ENCODE assay signal across 10 cellular contexts in the genomic region with DNA sequence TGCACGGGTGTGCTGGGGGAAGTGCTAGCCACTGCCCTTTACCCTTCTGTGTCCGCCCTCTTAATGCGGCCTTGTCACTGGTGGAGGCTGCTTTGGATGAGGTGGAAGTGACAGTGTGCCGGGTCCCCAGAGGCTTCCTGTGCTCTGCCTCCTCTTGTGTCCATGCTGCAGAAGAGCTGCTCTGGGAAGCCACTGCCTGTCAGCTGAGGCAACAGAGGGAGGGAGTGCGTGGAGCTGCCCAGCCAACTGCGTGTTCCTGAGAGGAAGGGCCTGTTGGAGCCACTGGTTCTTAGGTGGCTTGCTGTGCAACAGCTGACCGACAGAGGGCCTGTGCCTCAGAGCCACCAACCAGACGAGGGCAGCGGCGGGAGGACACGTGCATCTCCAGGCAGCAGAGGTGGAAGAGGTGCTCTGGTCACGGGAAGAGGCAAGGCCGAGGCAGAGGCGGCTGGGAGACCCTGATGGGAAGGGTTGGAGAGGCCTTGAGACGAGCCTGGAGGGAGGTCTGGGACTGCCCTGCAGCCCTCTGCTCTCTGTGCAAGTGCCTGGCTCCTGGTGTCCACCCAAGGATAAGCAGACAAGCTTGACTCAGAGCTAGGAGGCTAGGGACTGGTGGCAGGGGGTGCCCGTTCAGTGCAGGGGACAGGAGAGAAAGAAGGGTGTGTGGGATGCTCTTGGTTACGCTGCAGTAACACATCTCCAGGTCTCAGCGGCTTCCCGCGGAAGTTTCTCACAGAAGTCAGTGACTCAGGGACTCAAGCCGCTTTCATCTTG. TPM values are rescaled to one million over a fixed set of nuclear protein-coding genes. Genes with fewer than 3 reads are reported as not detected.
A peak's percentile ranks its signal among the peaks of the same experiment; 100 is the strongest.
DNase-seq lines count a peak whose midpoint lies in the region; ATAC-seq and TF ChIP-seq lines count a peak whose summit lies in the region.
"Had no signal": no experiment of that assay in that cellular context is flagged by ENCODE, and none has a peak within 500 bp of the region (broad histone marks: within the 10 kb centered on the region; RNA-seq: fewer than 3 reads in every experiment).

No MANE protein-coding gene starts in this region.

- H3K27me3 Mint-ChIP-seq in Caco-2 (ENCODE audit: insufficient read depth, unreplicated experiment): no peaks in the 10 kb centered on the region

- H3K4me1 Mint-ChIP-seq in Caco-2 (ENCODE audit: low read depth, unreplicated experiment): peaks cover 16% of the 10 kb centered on the region

- intact Hi-C loops in Caco-2 (cut with micrococcal nuclease; ENCODE audit: unreplicated experiment) (no loop called here), Right ventricle myocardium inferior (cut with DNase I) (loop anchor here (2.0 kb wide), 1 partner anchor 16 kb away; no protein-coding TSS in a partner anchor)

- peak; percentile 35 for ATAC-seq in Right ventricle myocardium inferior

- POLR2A ChIA-PET in Caco-2 (lab: Charles Lee): interaction anchor here (0.5 to 0.7 kb wide), 2 partner anchors 26 to 41 kb away, joined by 3 to 4 read pairs; a partner anchor contains a TSS

- no peak overlapping the region for H3K27ac ChIP-seq in SJCRH30
- H3K27ac ChIP-seq: SK-N-MC had no signal

- H3K27ac Mint-ChIP-seq in Caco-2 (ENCODE audit: unreplicated experiment): peak overlapping the region; percentile 71

- TF ChIP-seq CTCF in Caco-2 (IDR thresholded peaks at IDR 0.05; ENCODE audit: insufficient read depth in 1 of 2, low read depth in 1 of 2, low read length in 1 of 2, severe bottlenecking in 1 of 2, unreplicated experiment in 1 of 2): no peak

- H3K27me3 ChIP-seq in Caco-2 (replicated peaks; ENCODE audit: control insufficient read depth, insufficient read depth, low read length): no peaks in the 10 kb centered on the region
- H3K27me3 ChIP-seq in adipocyte (replicated peaks; ENCODE audit: control insufficient read depth, insufficient read depth, low read length): no peaks in the 10 kb centered on the region
- H3K27me3 ChIP-seq in SJCRH30: no peaks in the 10 kb centered on the region

- BruUV-seq in Caco-2 (replicated peaks; lab: Mats Ljungman, UMichigan): no TSS peak

- peaks cover 22% of the 10 kb centered on the region for H3K36me3 Mint-ChIP-seq in Caco-2 (ENCODE audit: insufficient read depth, unreplicated experiment)

- H3K4me3 ChIP-seq in Caco-2 (ENCODE audit: low read depth, low read length) (no peak overlapping the region), adipocyte (ENCODE audit: low read length) (no peak overlapping the region), SJCRH30 (no peak overlapping the region)
- H3K4me3 ChIP-seq: SK-N-MC had no signal

- no peaks in the 10 kb centered on the region for H3K9me3 ChIP-seq in Caco-2
- H3K9me3 ChIP-seq in adipocyte (ENCODE audit: control insufficient read depth, low read length): no peaks in the 10 kb centered on the region
- no peaks in the 10 kb centered on the region for H3K9me3 ChIP-seq in SJCRH30 (replicated peaks)

- H3K4me3 Mint-ChIP-seq in Caco-2 (ENCODE audit: unreplicated experiment): no peak overlapping the region

- no peaks in the 10 kb centered on the region for H3K9me3 Mint-ChIP-seq in Caco-2 (ENCODE audit: unreplicated experiment)

- peak overlapping the region; percentile 38 for H3K9ac ChIP-seq in adipocyte (ENCODE audit: low read length)

- CTCF ChIA-PET in Caco-2 (lab: Charles Lee): interaction anchor here (0.6 to 2.1 kb wide), 4 partner anchors 16 to 1706 kb away, joined by 3 to 7 read pairs (median 5); a partner anchor contains a TSS

- H3K4me1 ChIP-seq in Caco-2: peaks cover 27% of the 10 kb centered on the region
- peaks cover 43% of the 10 kb centered on the region for H3K4me1 ChIP-seq in adipocyte (ENCODE audit: control insufficient read depth, insufficient read depth, low read length)
- peaks cover 8% of the 10 kb centered on the region for H3K4me1 ChIP-seq in SJCRH30

- H3K36me3 ChIP-seq in Caco-2 (ENCODE audit: control insufficient read depth, insufficient read depth, low read length) (no peaks in the 10 kb centered on the region; the same call in none of the 2 replicates), adipocyte (ENCODE audit: control insufficient read depth, insufficient read depth, low read length, severe bottlenecking) (peaks cover 19% of the 10 kb centered on the region), SJCRH30 (no peaks in the 10 kb centered on the region)

- DNase-seq in Caco-2 (peak in 1 of 2 experiments; percentile 34), adipocyte (ENCODE audit: low read depth) (no peak), Right ventricle myocardium inferior (ENCODE audit: missing footprints) (peak; percentile 45), nucleus accumbens (lab: John Stamatoyannopoulos, UW) (peak in 30 of 56 donors; percentile 24 to 81 (median 54)), NCI-H524 (lab: John Stamatoyannopoulos, UW) (no peak), SJCRH30 (no peak), NCI-H510A (lab: John Stamatoyannopoulos, UW) (no peak), DMS 273 treated with DMSO at 0.1 percent for 48 hours (lab: John Stamatoyannopoulos, UW) (no peak)
- DNase-seq: NCI-H1694 treated with DMSO at 0.1 percent for 48 hours had no signal

RNA-seq across cellular contexts. Expression of a gene that starts 25.4 kb away (rescaled TPM):
- total RNA-seq in Caco-2 (2022): 8.1 and 11.5 TPM in 2 replicates
- total RNA-seq in Right ventricle myocardium inferior: 5.3 TPM
- 15.2 and 15.3 TPM in 2 replicates for total RNA-seq in SJCRH30 (2014; rRNA removed; shearing (Covaris generic))

RNA-seq across cellular contexts. Expression of a gene that starts 41.2 kb away (rescaled TPM):
- total RNA-seq in Caco-2 (2022): 20.8 and 22.1 TPM in 2 replicates
- 13.0 TPM for total RNA-seq in Right ventricle myocardium inferior
- 38.3 and 43.1 TPM in 2 replicates for total RNA-seq in SJCRH30 (2014; rRNA removed; shearing (Covaris generic))

RNA-seq across cellular contexts. Expression of a gene that starts 49.9 kb away (rescaled TPM):
- total RNA-seq in Caco-2 (2022) (not detected in 2 replicates), Right ventricle myocardium inferior (53.5 TPM)
- total RNA-seq in SJCRH30 (2014; rRNA removed; shearing (Covaris generic)): 79.6 and 82.5 TPM in 2 replicates

Comparison
In these comparisons a context has a peak if more than half of its experiments do, and no peak if none do; other contexts are left out.
1. DNase-seq: peak in Right ventricle myocardium inferior (single experiment) and nucleus accumbens (30 of 56); none in adipocyte (single experiment), NCI-H524 (0 of 2), SJCRH30 (0 of 2), NCI-H510A (single experiment) and DMS 273 treated with DMSO at 0.1 percent for 48 hours (single experiment).
2. RNA of a gene that starts 49.9 kb away (total RNA-seq): 79.6 to 82.5 TPM in SJCRH30 and 53.5 TPM in Right ventricle myocardium inferior (single experiment); not detected in Caco-2; every median in the first group is over 10 times any median in the second.